In genomic region chr6:3351837-3352524, GRCh38 we compare ENCODE assay signal across 22 cellular contexts.
A peak's percentile ranks its signal among the peaks of the same experiment; 100 is the strongest.
DNase-seq lines count a peak whose midpoint lies in the region; ATAC-seq and TF ChIP-seq lines count a peak whose summit lies in the region.
"Had no signal": no experiment of that assay in that cellular context is flagged by ENCODE, and none has a peak within 500 bp of the region (broad histone marks: within the 10 kb centered on the region; RNA-seq: fewer than 3 reads in every experiment).

No MANE protein-coding gene starts in this region.

- in situ Hi-C loops in gastrocnemius medialis (cut with MboI; ENCODE audit: low sequenced_read_pairs in 4 of 4) = no loop called here

- H3F3A ChIP-seq in GM23338 (replicated peaks; ENCODE audit: low read depth) = peaks cover 11% of the 10 kb centered on the region; the same call in 1 of the 2 replicates

- no peaks in the 10 kb centered on the region for H3K27me3 ChIP-seq in GM23338 (ENCODE audit: insufficient read depth)
- no peaks in the 10 kb centered on the region for H3K27me3 ChIP-seq in iPS-20b (ENCODE audit: insufficient read depth, low read length)
- no peaks in the 10 kb centered on the region for H3K27me3 ChIP-seq in sigmoid colon
- H3K27me3 ChIP-seq in H7 (ENCODE audit: control insufficient read depth, insufficient read depth, low read length) = no peaks in the 10 kb centered on the region
- no peaks in the 10 kb centered on the region for H3K27me3 ChIP-seq in gastrocnemius medialis
- H3K27me3 ChIP-seq: SJCRH30 had no signal

- intact Hi-C loops in sigmoid colon (cut with DNase I) (loop anchor here (10.0 kb wide), 1 partner anchor 783 kb away; the partner anchor contains the start of gene ECI2), gastrocnemius medialis (cut with DNase I; ENCODE audit: low total_unique reads) (no loop called here)

- H3K4me1 ChIP-seq in GM23338 (ENCODE audit: insufficient read depth) = peaks cover 39% of the 10 kb centered on the region
- peaks cover 36% of the 10 kb centered on the region; the same call in 1 of the 2 replicates for H3K4me1 ChIP-seq in iPS-20b (ENCODE audit: insufficient read depth, low read length)
- peaks cover 0 to 25% (median 23%) of the 10 kb centered on the region in 4 donors for H3K4me1 ChIP-seq in sigmoid colon
- peaks cover 43 to 50% of the 10 kb centered on the region in 2 donors for H3K4me1 ChIP-seq in gastrocnemius medialis

- H3K4me2 ChIP-seq in GM23338 = no peak overlapping the region
- H3K4me2 ChIP-seq: KMS-11 had no signal

- H3K9me3 Mint-ChIP-seq in GM23338 = 0 out of 3 replicates have a peak, but pooled peaks cover 3% of the 10 kb centered on the region
- H3K9me3 Mint-ChIP-seq: activated CD4-positive, alpha-beta memory T cell treated with anti-CD3 and anti-CD28 coated beads, Interleukin-2, amount 10 ng/mL, durations not matched to agents 7 days and 5 days; activated naive CD4-positive, alpha-beta T cell treated with anti-CD3 and anti-CD28 coated beads for 36 hours; CD4-positive, alpha-beta T cell; memory B cell; naive B cell; T-helper 1 cell treated with Interleukin-12 subunit alpha and Interleukin-12 subunit beta and Interleukin-4 antibody, amounts not matched to agents 30 μg/mL and 1 μg/mL, for 36 hours had no signal

- H3K4me3 ChIP-seq in GM23338 (no peak overlapping the region), iPS-20b (ENCODE audit: low read length) (no peak overlapping the region), sigmoid colon (no peak overlapping the region), H7 (ENCODE audit: insufficient read depth, low read depth, low read length) (no peak overlapping the region), gastrocnemius medialis (no peak overlapping the region)
- H3K4me3 ChIP-seq: SJCRH30, skin epidermis had no signal

- H3K27ac Mint-ChIP-seq in GM23338 = peak overlapping the region; percentile 9; the same call in 1 of the 2 replicates
- H3K27ac Mint-ChIP-seq: activated CD4-positive, alpha-beta memory T cell treated with anti-CD3 and anti-CD28 coated beads, Interleukin-2, amount 10 ng/mL, durations not matched to agents 7 days and 5 days; activated naive CD4-positive, alpha-beta T cell treated with anti-CD3 and anti-CD28 coated beads for 36 hours; CD4-positive, alpha-beta T cell; memory B cell; T-helper 1 cell treated with Interleukin-12 subunit alpha and Interleukin-12 subunit beta and Interleukin-4 antibody, amounts not matched to agents 30 μg/mL and 1 μg/mL, for 36 hours had no signal

- TF ChIP-seq EP300 in sigmoid colon (IDR thresholded peaks at IDR 0.05) = no peak

- no peaks in the 10 kb centered on the region for H3K9me2 ChIP-seq in GM23338 (ENCODE audit: insufficient read depth)

- H3K9me3 ChIP-seq in iPS-20b (ENCODE audit: insufficient read depth, low read depth, low read length) (no peaks in the 10 kb centered on the region), sigmoid colon (no peaks in the 10 kb centered on the region), gastrocnemius medialis (no peaks in the 10 kb centered on the region)
- H3K9me3 ChIP-seq: SJCRH30 had no signal

- no peak overlapping the region for H3K4me3 Mint-ChIP-seq in GM23338
- H3K4me3 Mint-ChIP-seq: activated CD4-positive, alpha-beta memory T cell treated with anti-CD3 and anti-CD28 coated beads, Interleukin-2, amount 10 ng/mL, durations not matched to agents 7 days and 5 days; activated naive CD4-positive, alpha-beta T cell treated with anti-CD3 and anti-CD28 coated beads for 36 hours; CD4-positive, alpha-beta T cell; memory B cell; T-helper 1 cell treated with Interleukin-12 subunit alpha and Interleukin-12 subunit beta and Interleukin-4 antibody, amounts not matched to agents 30 μg/mL and 1 μg/mL, for 36 hours had no signal

- no peak for TF ChIP-seq CTCF in GM23338 (conservative IDR thresholded peaks at IDR 0.05; ENCODE audit: low read depth in 2 of 2)
- TF ChIP-seq CTCF in VCaP (conservative IDR thresholded peaks at IDR 0.05) = no peak
- no peak for TF ChIP-seq CTCF in sigmoid colon (IDR thresholded peaks at IDR 0.05)
- no peak for TF ChIP-seq CTCF in gastrocnemius medialis (IDR thresholded peaks at IDR 0.05 in 4 of 5, conservative IDR thresholded peaks at IDR 0.05 in 1 of 5)

- no peak overlapping the region for H3K27ac ChIP-seq in GM23338 (ENCODE audit: low read depth)
- H3K27ac ChIP-seq in VCaP = peak overlapping the region; percentile 95
- no peak overlapping the region for H3K27ac ChIP-seq in iPS-20b (ENCODE audit: low read length)
- H3K27ac ChIP-seq in sigmoid colon = peak overlapping the region in 1 of 4 donors; percentile 10
- H3K27ac ChIP-seq in gastrocnemius medialis = peak overlapping the region in 2 of 4 donors; percentile 23 to 50
- H3K27ac ChIP-seq: KMS-11 had no signal

- peaks cover 77% of the 10 kb centered on the region for H3K4me1 Mint-ChIP-seq in GM23338

- ATAC-seq in GM23338 (no peak), gastrocnemius medialis (no peak)

- peaks cover 24% of the 10 kb centered on the region for H3K79me2 ChIP-seq in GM23338 (replicated peaks; ENCODE audit: insufficient read depth)

- H4K20me1 ChIP-seq in GM23338 (replicated peaks; ENCODE audit: insufficient read depth) = peaks cover 4% of the 10 kb centered on the region; the same call in 1 of the 2 replicates

- H3K36me3 ChIP-seq in GM23338 (ENCODE audit: insufficient read depth) (no peaks in the 10 kb centered on the region), iPS-20b (ENCODE audit: insufficient read depth, low read depth, low read length) (no peaks in the 10 kb centered on the region), sigmoid colon (no peaks in the 10 kb centered on the region), H7 (replicated peaks; ENCODE audit: control insufficient read depth, insufficient read depth, low read length) (no peaks in the 10 kb centered on the region), gastrocnemius medialis (no peaks in the 10 kb centered on the region)
- H3K36me3 ChIP-seq: SJCRH30 had no signal

- no peak overlapping the region for H2AFZ ChIP-seq in GM23338

- WGBS in sigmoid colon, 2 donors = 88 to 95% methylated on average over 9 of the region's 9 CpGs

- peaks cover 17% of the 10 kb centered on the region for H3K36me3 Mint-ChIP-seq in GM23338 (ENCODE audit: low read depth)
- H3K36me3 Mint-ChIP-seq: memory B cell, naive B cell had no signal

- H3K9ac ChIP-seq in iPS-20b (ENCODE audit: low read depth, low read length) = peak overlapping the region; percentile 9; the same call in 1 of the 2 replicates
- H3K9ac ChIP-seq: KMS-11 had no signal

- H3K27me3 Mint-ChIP-seq in GM23338 (ENCODE audit: insufficient read depth, low read depth, poor library complexity) = peaks cover 23% of the 10 kb centered on the region
- H3K27me3 Mint-ChIP-seq: CD4-positive, alpha-beta T cell had no signal

- TF ChIP-seq POLR2A in sigmoid colon (IDR thresholded peaks at IDR 0.05) (no peak), gastrocnemius medialis (IDR thresholded peaks at IDR 0.05) (no peak)

- DNase-seq in GM23338 (ENCODE audit: low spot score) = no peak
- peak; percentile 59 for DNase-seq in sigmoid colon
- DNase-seq in H7 = no peak
- DNase-seq in SHP77 (lab: John Stamatoyannopoulos, UW) = no peak
- DNase-seq in T-helper 2 cell = no peak
- DNase-seq in gastrocnemius medialis = no peak
- DNase-seq: activated CD4-positive, alpha-beta memory T cell treated with anti-CD3 and anti-CD28 coated beads, Interleukin-2, amount 10 ng/mL, durations not matched to agents 7 days and 5 days; activated CD4-positive, CD25-positive, alpha-beta regulatory T cell; activated naive CD4-positive, alpha-beta T cell treated with anti-CD3 and anti-CD28 coated beads for 36 hours; activated T-cell treated with anti-CD3 and anti-CD28 coated beads, Interleukin-2, amount 50 U/mL, for 1 hour; CD4-positive, alpha-beta T cell; islet precursor cell; naive B cell; NCI-H748 treated with DMSO at 0.1 percent for 48 hours; stimulated activated CD4-positive, alpha-beta T cell treated with anti-CD3 and anti-CD28 coated beads, Interleukin-4, amount 100 ng/mL, for 1 hour had no signal

TF ChIP-seq in GM23338, 12 proteins besides CTCF, POLR2A, EP300 and RAD21 (continues in another document):
- TF ChIP-seq STAT1 (IDR thresholded peaks at IDR 0.05; ENCODE audit: unreplicated experiment) = no peak
- TF ChIP-seq EZH2 (IDR thresholded peaks at IDR 0.05; ENCODE audit: low read depth, unreplicated experiment) = no peak
- TF ChIP-seq ETS1 (IDR thresholded peaks at IDR 0.05) = no peak
- no peak for TF ChIP-seq JUNB (IDR thresholded peaks at IDR 0.05; ENCODE audit: unreplicated experiment)
